8 cellular contexts compared by ENCODE assay signal in the genomic region with DNA sequence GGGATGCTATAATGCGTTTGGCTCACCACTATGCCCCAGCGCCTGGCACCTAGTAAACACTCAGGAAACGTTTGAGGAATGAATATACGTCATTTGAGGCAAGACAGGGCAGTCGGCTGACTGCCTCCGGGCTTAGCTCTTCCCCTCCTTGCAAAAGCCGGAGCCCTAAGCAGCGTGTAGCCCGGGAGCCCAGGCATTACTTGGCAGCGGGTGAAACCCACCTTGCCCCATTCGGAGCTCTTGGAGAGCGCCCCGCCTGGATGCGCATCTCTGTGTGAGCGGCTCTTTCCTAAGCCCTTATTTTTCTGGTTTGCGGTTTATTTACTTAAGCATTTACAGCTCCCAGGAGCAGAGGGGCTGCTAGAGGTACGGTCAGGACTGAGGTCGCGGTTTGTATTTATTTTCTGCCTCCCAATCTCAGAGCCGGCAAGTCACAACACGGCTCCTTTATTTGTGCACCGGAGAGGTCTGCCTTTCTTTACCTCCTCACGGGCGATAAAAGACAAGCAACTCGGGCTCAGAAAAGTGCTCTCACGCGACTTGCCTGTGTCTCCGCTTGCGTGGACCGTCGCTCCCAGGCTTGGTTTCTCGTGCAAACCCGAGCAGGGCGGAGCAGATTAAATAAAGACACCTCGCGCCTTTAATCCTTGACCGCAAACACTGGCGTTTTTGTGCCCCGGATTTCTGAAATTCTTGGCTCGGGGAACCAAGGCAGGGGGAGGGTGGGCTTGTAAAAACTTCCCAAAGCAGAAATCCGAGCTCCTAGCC. TPM values are rescaled to one million over a fixed set of nuclear protein-coding genes. Genes with fewer than 3 reads are reported as not detected.
A peak's percentile ranks its signal among the peaks of the same experiment; 100 is the strongest.
DNase-seq lines count a peak whose midpoint lies in the region; ATAC-seq and TF ChIP-seq lines count a peak whose summit lies in the region.

No MANE protein-coding gene starts in this region.

- H4K20me1 ChIP-seq in fibroblast of lung (ENCODE audit: control insufficient read depth, extremely low read depth, insufficient read depth, low read length): no peaks in the 10 kb centered on the region

- peaks cover 30% of the 10 kb centered on the region for H3K36me3 Mint-ChIP-seq in activated T-helper 17 cell treated with anti-CD3 and anti-CD28 coated beads, Interleukin-2, amount 50 U/mL, for 72 hours (ENCODE audit: low read depth)
- peaks cover 0 to 8% (median 0%) of the 10 kb centered on the region in 5 donors for H3K36me3 Mint-ChIP-seq in naive thymus-derived CD4-positive, alpha-beta T cell

- TF ChIP-seq CTCF in fibroblast of lung (conservative IDR thresholded peaks at IDR 0.05 in 1 of 2, IDR thresholded peaks at IDR 0.05 in 1 of 2; ENCODE audit: low read depth in 1 of 2, low read length in 2 of 2): no peak
- no peak for TF ChIP-seq CTCF in tibial artery (IDR thresholded peaks at IDR 0.05)

- H3K36me3 ChIP-seq in fibroblast of lung (ENCODE audit: control insufficient read depth, insufficient read depth, low read length) (no peaks in the 10 kb centered on the region), tibial artery (no peaks in the 10 kb centered on the region)
- peaks cover 0 to 3% (median 0%) of the 10 kb centered on the region in 3 experiments for H3K36me3 ChIP-seq in naive thymus-derived CD4-positive, alpha-beta T cell (ENCODE audit: control insufficient read depth in 2 of 3, insufficient read depth in 3 of 3, low read length in 3 of 3)

- H3K4me2 ChIP-seq in fibroblast of lung (ENCODE audit: extremely low read depth, insufficient read depth, low read length): peak overlapping the region; percentile 90

- H3K9me3 ChIP-seq in fibroblast of lung (ENCODE audit: control insufficient read depth, insufficient read depth, low read depth, low read length) (no peaks in the 10 kb centered on the region), tibial artery (no peaks in the 10 kb centered on the region)
- H3K9me3 ChIP-seq in naive thymus-derived CD4-positive, alpha-beta T cell (ENCODE audit: control insufficient read depth in 2 of 3, low read length in 3 of 3): no peaks in the 10 kb centered on the region

- H3K27me3 ChIP-seq in fibroblast of lung (ENCODE audit: control insufficient read depth, insufficient read depth, low read length) (no peaks in the 10 kb centered on the region), tibial artery (no peaks in the 10 kb centered on the region)
- H3K27me3 ChIP-seq in naive thymus-derived CD4-positive, alpha-beta T cell (ENCODE audit: control insufficient read depth in 2 of 2, insufficient read depth in 2 of 2, low read length in 2 of 2): no peaks in the 10 kb centered on the region

- H3K4me3 Mint-ChIP-seq in activated T-helper 17 cell treated with anti-CD3 and anti-CD28 coated beads, Interleukin-2, amount 50 U/mL, for 72 hours: peak overlapping the region; percentile 94
- H3K4me3 Mint-ChIP-seq in naive thymus-derived CD4-positive, alpha-beta T cell: peak overlapping the region; percentile 93 to 98 (median 96)

- H3K9me3 Mint-ChIP-seq in activated T-helper 17 cell treated with anti-CD3 and anti-CD28 coated beads, Interleukin-2, amount 50 U/mL, for 72 hours: no peaks in the 10 kb centered on the region
- H3K9me3 Mint-ChIP-seq in naive thymus-derived CD4-positive, alpha-beta T cell: no peaks in the 10 kb centered on the region

- ATAC-seq in HG02852 (IDR thresholded peaks at IDR 0.05; ENCODE audit: unreplicated experiment) (peak; percentile 14), HG02623 (IDR thresholded peaks at IDR 0.05; ENCODE audit: unreplicated experiment) (no peak)
- peak; percentile 24 for ATAC-seq in activated T-helper 17 cell treated with anti-CD3 and anti-CD28 coated beads, Interleukin-2, amount 50 U/mL, for 72 hours (replicated peaks)
- ATAC-seq in naive thymus-derived CD4-positive, alpha-beta T cell: peak; percentile 17

- no peaks in the 10 kb centered on the region for H3K27me3 Mint-ChIP-seq in activated T-helper 17 cell treated with anti-CD3 and anti-CD28 coated beads, Interleukin-2, amount 50 U/mL, for 72 hours
- H3K27me3 Mint-ChIP-seq in naive thymus-derived CD4-positive, alpha-beta T cell: peaks cover 0 to 45% (median 0%) of the 10 kb centered on the region in 5 donors

- CTCF ChIA-PET in naive thymus-derived CD4-positive, alpha-beta T cell (lab: Charles Lee): interaction anchor here (0.8 to 3.4 kb wide), 6 partner anchors 11 to 91 kb away, joined by 3 to 31 read pairs (median 5); a partner anchor contains a TSS

- H3K4me1 ChIP-seq in fibroblast of lung (ENCODE audit: control insufficient read depth, extremely low read depth, insufficient read depth, low read length) (no peaks in the 10 kb centered on the region), tibial artery (peaks cover 0 to 40% (median 10%) of the 10 kb centered on the region in 4 donors)
- H3K4me1 ChIP-seq in naive thymus-derived CD4-positive, alpha-beta T cell (ENCODE audit: control insufficient read depth in 2 of 2, insufficient read depth in 2 of 2, low read length in 2 of 2): peaks cover 14 to 17% of the 10 kb centered on the region in 2 donors

- peaks cover 28% of the 10 kb centered on the region for H3K4me1 Mint-ChIP-seq in activated T-helper 17 cell treated with anti-CD3 and anti-CD28 coated beads, Interleukin-2, amount 50 U/mL, for 72 hours
- peaks cover 34 to 48% (median 39%) of the 10 kb centered on the region in 7 donors for H3K4me1 Mint-ChIP-seq in naive thymus-derived CD4-positive, alpha-beta T cell

- DNase-seq in Caki2 (ENCODE audit: low read depth) (peak; percentile 31), OCI-M1 (lab: John Stamatoyannopoulos, UW) (peak; percentile 83), fibroblast of lung (ENCODE audit: low read depth in 2 of 2) (peak; percentile 64 to 72), tibial artery (peak; percentile 57 to 87)
- peak in 8 of 9 donors; percentile 28 to 51 (median 34) for DNase-seq in naive thymus-derived CD4-positive, alpha-beta T cell

- H3K9ac ChIP-seq in fibroblast of lung (ENCODE audit: insufficient read depth, low read length): peak overlapping the region; percentile 73

- peak overlapping the region; percentile 89 for H3K27ac Mint-ChIP-seq in activated T-helper 17 cell treated with anti-CD3 and anti-CD28 coated beads, Interleukin-2, amount 50 U/mL, for 72 hours
- H3K27ac Mint-ChIP-seq in naive thymus-derived CD4-positive, alpha-beta T cell: peak overlapping the region; percentile 86 to 96 (median 90)

- intact Hi-C loops in naive thymus-derived CD4-positive, alpha-beta T cell (cut with micrococcal nuclease): loop anchor here (1.0 to 10.0 kb wide), 22 partner anchors 12 to 1366 kb away; a partner anchor contains a TSS
- intact Hi-C loops in tibial artery (cut with DNase I; ENCODE audit: low total_unique reads): loop anchor here (2.0 kb wide), 2 partner anchors 76 to 90 kb away; no protein-coding TSS in a partner anchor

- peak overlapping the region; percentile 79 for H2AFZ ChIP-seq in fibroblast of lung (ENCODE audit: low read length)

- POLR2A ChIA-PET in naive thymus-derived CD4-positive, alpha-beta T cell (lab: Charles Lee): interaction anchor here (1.0 to 5.2 kb wide), 12 partner anchors 13 to 1300 kb away, joined by 3 to 97 read pairs (median 6); a partner anchor contains a TSS

- in situ Hi-C loops in Caki2 (cut with HindIII; ENCODE audit: low pct_unique_long_range_greater_than_20kb, low sequenced_read_pairs): no loop called here

- H3K79me2 ChIP-seq in fibroblast of lung (ENCODE audit: control insufficient read depth, insufficient read depth, low read length): no peaks in the 10 kb centered on the region

- H3K27ac ChIP-seq in fibroblast of lung (ENCODE audit: insufficient read depth, low read length): peak overlapping the region; percentile 54
- peak overlapping the region; percentile 89 for H3K27ac ChIP-seq in naive thymus-derived CD4-positive, alpha-beta T cell (ENCODE audit: low read depth, low read length)
- H3K27ac ChIP-seq in tibial artery: peak overlapping the region; percentile 93 to 96

- peak overlapping the region; percentile 67 to 95 (median 78) for H3K4me3 ChIP-seq in fibroblast of lung (replicated peaks in 1 of 4; ENCODE audit: control extremely low read depth in 1 of 4, insufficient read depth in 1 of 4, low read depth in 3 of 4, low read length in 4 of 4)
- H3K4me3 ChIP-seq in naive thymus-derived CD4-positive, alpha-beta T cell (ENCODE audit: low read length): peak overlapping the region; percentile 84
- H3K4me3 ChIP-seq in tibial artery: peak overlapping the region; percentile 80 to 93

RNA-seq across cellular contexts. Expression of a gene that starts 0.7 kb away (rescaled TPM):
- total RNA-seq in Caki2 (2014; rRNA removed; shearing (Covaris generic); ENCODE audit: low replicate concordance): 11.6 and 13.8 TPM in 2 replicates
- total RNA-seq in activated T-helper 17 cell treated with anti-CD3 and anti-CD28 coated beads, Interleukin-2, amount 50 U/mL, for 72 hours: 10 to 100 TPM; 78.5 to 84.6 TPM
- 48.0 and 87.0 TPM in 2 replicates for total RNA-seq in fibroblast of lung
- polyA plus RNA-seq in fibroblast of lung: 6.7 and 19.2 TPM in 2 replicates
- polyA plus RNA-seq in fibroblast of lung (2012): 4.8 and 16.3 TPM in 2 replicates
- polyA minus RNA-seq in fibroblast of lung (ENCODE audit: low replicate concordance): 7.0 and 28.0 TPM in 2 replicates
- 100 to 1,000 TPM in 1 of 5 experiments, 10 to 100 TPM in 4; 66.7 to 118 (median 90.7) TPM for total RNA-seq in naive thymus-derived CD4-positive, alpha-beta T cell
- 10 to 100 TPM; 15.1 to 15.3 TPM for polyA plus RNA-seq in naive thymus-derived CD4-positive, alpha-beta T cell

RNA-seq across cellular contexts. Expression of a gene that starts 25.4 kb away (rescaled TPM):
- 27.6 and 32.3 TPM in 2 replicates for total RNA-seq in Caki2 (2014; rRNA removed; shearing (Covaris generic); ENCODE audit: low replicate concordance)
- total RNA-seq in activated T-helper 17 cell treated with anti-CD3 and anti-CD28 coated beads, Interleukin-2, amount 50 U/mL, for 72 hours: 1 to 10 TPM; 5.9 to 7.6 TPM
- 50.0 and 54.2 TPM in 2 replicates for total RNA-seq in fibroblast of lung
- polyA plus RNA-seq in fibroblast of lung: 45.8 and 64.6 TPM in 2 replicates
- 27.8 and 39.2 TPM in 2 replicates for polyA plus RNA-seq in fibroblast of lung (2012)
- 14.8 and 22.1 TPM in 2 replicates for polyA minus RNA-seq in fibroblast of lung (ENCODE audit: low replicate concordance)
- 10 to 100 TPM in 4 of 5 experiments, 1 to 10 TPM in 1; 9.2 to 20.0 (median 16.0) TPM for total RNA-seq in naive thymus-derived CD4-positive, alpha-beta T cell
- 10 to 100 TPM; 28.6 to 31.0 TPM for polyA plus RNA-seq in naive thymus-derived CD4-positive, alpha-beta T cell

Comparison
In these comparisons a context has a peak if more than half of its experiments do, and no peak if none do; other contexts are left out.
1. DNase-seq: peak in every context shown above with its lines; median percentile 83 in OCI-M1; 72 in tibial artery; 68 in fibroblast of lung; 34 in naive thymus-derived CD4-positive, alpha-beta T cell; 31 in Caki2.